Comparison of ENCODE assay signal across 17 cellular contexts in genomic region chr4:150116506-150116905, GRCh38. TPM values are rescaled to one million over a fixed set of nuclear protein-coding genes. Genes with fewer than 3 reads are reported as not detected.
A peak's percentile ranks its signal among the peaks of the same experiment; 100 is the strongest.
DNase-seq lines count a peak whose midpoint lies in the region; ATAC-seq and TF ChIP-seq lines count a peak whose summit lies in the region.
"Had no signal": no experiment of that assay in that cellular context is flagged by ENCODE, and none has a peak within 500 bp of the region (broad histone marks: within the 10 kb centered on the region; RNA-seq: fewer than 3 reads in every experiment).

No MANE protein-coding gene starts in this region.

- H3K27me3 ChIP-seq in dorsolateral prefrontal cortex (no peaks in the 10 kb centered on the region), mesenchymal stem cell (ENCODE audit: control insufficient read depth in 1 of 2, insufficient read depth in 1 of 2, low read length in 2 of 2) (no peaks in the 10 kb centered on the region), thoracic aorta (replicated peaks; ENCODE audit: insufficient read depth) (no peaks in the 10 kb centered on the region)
- H3K27me3 ChIP-seq: BLaER1 treated with 17β-estradiol and CSF1 and Interleukin-3, amounts not matched to agents 10 nM and 100 nM had no signal

- H3K36me3 ChIP-seq in mesenchymal stem cell (ENCODE audit: control insufficient read depth in 1 of 2, insufficient read depth in 2 of 2, low read depth in 1 of 2, low read length in 2 of 2) (no peaks in the 10 kb centered on the region), thoracic aorta (no peaks in the 10 kb centered on the region)

- no peak overlapping the region for H3K23ac ChIP-seq in mesenchymal stem cell (ENCODE audit: low read length in 2 of 2)

- no peak overlapping the region for H3K4me3 Mint-ChIP-seq in activated CD4-positive, alpha-beta T cell treated with anti-CD3 and anti-CD28 coated beads, Interleukin-2, amount 10 ng/mL, durations not matched to agents 7 days and 5 days
- H3K4me3 Mint-ChIP-seq: CD8-positive, alpha-beta memory T cell had no signal

- H3K14ac ChIP-seq in mesenchymal stem cell (ENCODE audit: low read length in 2 of 2) = no peak overlapping the region

- H2BK15ac ChIP-seq in mesenchymal stem cell (ENCODE audit: low read depth, poor library complexity, severe bottlenecking) = no peak overlapping the region

- peaks cover 7% of the 10 kb centered on the region for H3K27me3 Mint-ChIP-seq in activated CD4-positive, alpha-beta T cell treated with anti-CD3 and anti-CD28 coated beads, Interleukin-2, amount 10 ng/mL, durations not matched to agents 7 days and 5 days

- H3K4me1 Mint-ChIP-seq in activated CD4-positive, alpha-beta T cell treated with anti-CD3 and anti-CD28 coated beads, Interleukin-2, amount 10 ng/mL, durations not matched to agents 7 days and 5 days = no peaks in the 10 kb centered on the region
- H3K4me1 Mint-ChIP-seq: CD8-positive, alpha-beta memory T cell had no signal

- peaks cover 12% of the 10 kb centered on the region for H3K79me1 ChIP-seq in mesenchymal stem cell (replicated peaks; ENCODE audit: low read length, poor library complexity, severe bottlenecking)

- H2BK12ac ChIP-seq in mesenchymal stem cell (ENCODE audit: low read length in 2 of 2) = peak overlapping the region in 1 of 2 experiments; percentile 66

- POLR2A ChIA-PET in activated CD4-positive, alpha-beta T cell treated with anti-CD3 and anti-CD28 coated beads, Interleukin-2, amount 10 ng/mL, durations not matched to agents 7 days and 5 days (lab: Charles Lee) = no interaction called here

- no peak overlapping the region for H3K27ac Mint-ChIP-seq in activated CD4-positive, alpha-beta T cell treated with anti-CD3 and anti-CD28 coated beads, Interleukin-2, amount 10 ng/mL, durations not matched to agents 7 days and 5 days
- H3K27ac Mint-ChIP-seq: CD8-positive, alpha-beta memory T cell had no signal

- no peak overlapping the region for H2BK5ac ChIP-seq in mesenchymal stem cell (ENCODE audit: low read depth, low read length, poor library complexity, severe bottlenecking)

- H3K4me1 ChIP-seq in mesenchymal stem cell (ENCODE audit: control insufficient read depth, insufficient read depth, low read depth, low read length) = peaks cover 10% of the 10 kb centered on the region
- peaks cover 32 to 61% of the 10 kb centered on the region in 2 donors for H3K4me1 ChIP-seq in thoracic aorta (ENCODE audit: control insufficient read depth in 1 of 2, low read depth in 2 of 2)

- no peaks in the 10 kb centered on the region for H3K36me3 Mint-ChIP-seq in activated CD4-positive, alpha-beta T cell treated with anti-CD3 and anti-CD28 coated beads, Interleukin-2, amount 10 ng/mL, durations not matched to agents 7 days and 5 days (ENCODE audit: low read depth)
- H3K36me3 Mint-ChIP-seq: CD8-positive, alpha-beta memory T cell had no signal

- H3K27ac ChIP-seq in dorsolateral prefrontal cortex (peak overlapping the region in 31 of 59 donors; percentile 7 to 82 (median 35)), mesenchymal stem cell (ENCODE audit: low read length, poor library complexity, severe bottlenecking) (no peak overlapping the region), thoracic aorta (peak overlapping the region; percentile 8 to 62)
- H3K27ac ChIP-seq: BLaER1 treated with 17β-estradiol and CSF1 and Interleukin-3, amounts not matched to agents 10 nM and 100 nM had no signal

- H3K4me2 ChIP-seq in mesenchymal stem cell (ENCODE audit: low read length, poor library complexity, severe bottlenecking) = no peak overlapping the region
- H3K4me2 ChIP-seq: BLaER1 treated with 17β-estradiol and CSF1 and Interleukin-3, amounts not matched to agents 10 nM and 100 nM had no signal

- no peak overlapping the region for H3K4ac ChIP-seq in mesenchymal stem cell (ENCODE audit: low read depth in 1 of 2, low read length in 2 of 2)

- intact Hi-C loops in Right ventricle myocardium superior (cut with DNase I) (no loop called here), cardiac septum (cut with DNase I) (loop anchor here (5.0 kb wide), 1 partner anchor 39 kb away; the partner anchor contains the start of gene DCLK2), dorsolateral prefrontal cortex (cut with DNase I) (no loop called here)

- H3K4me3 ChIP-seq in dorsolateral prefrontal cortex (no peak overlapping the region), mesenchymal stem cell (ENCODE audit: insufficient read depth in 1 of 2, low read depth in 1 of 2, low read length in 2 of 2) (no peak overlapping the region), thoracic aorta (peak overlapping the region; percentile 16)
- H3K4me3 ChIP-seq: BLaER1 treated with 17β-estradiol and CSF1 and Interleukin-3, amounts not matched to agents 10 nM and 100 nM had no signal

- H2AFZ ChIP-seq in mesenchymal stem cell (ENCODE audit: low read depth, low read length) = no peak overlapping the region

- H2AK5ac ChIP-seq in mesenchymal stem cell (ENCODE audit: low read length, severe bottlenecking) = no peak overlapping the region

- H3K9me3 Mint-ChIP-seq in activated CD4-positive, alpha-beta T cell treated with anti-CD3 and anti-CD28 coated beads, Interleukin-2, amount 10 ng/mL, durations not matched to agents 7 days and 5 days = peaks cover 8% of the 10 kb centered on the region

- peak overlapping the region in 1 of 2 experiments; percentile 5 for H3K18ac ChIP-seq in mesenchymal stem cell (ENCODE audit: low read depth in 1 of 2, low read length in 2 of 2)

- H4K8ac ChIP-seq in mesenchymal stem cell (ENCODE audit: low read length) = peak overlapping the region; percentile 51

- peaks cover 7% of the 10 kb centered on the region for H3K9me3 ChIP-seq in mesenchymal stem cell (ENCODE audit: control insufficient read depth, low read length)
- peaks cover 6% of the 10 kb centered on the region for H3K9me3 ChIP-seq in thoracic aorta

- 98% methylated on average over 2 of the region's 2 CpGs for WGBS in mesenchymal stem cell

- peak overlapping the region; percentile 58 for H2BK120ac ChIP-seq in mesenchymal stem cell (ENCODE audit: low read depth, low read length)

- H4K91ac ChIP-seq in mesenchymal stem cell (ENCODE audit: low read length) = peak overlapping the region; percentile 82

- TF ChIP-seq CTCF in dorsolateral prefrontal cortex (IDR thresholded peaks at IDR 0.05 in 54 of 56, conservative IDR thresholded peaks at IDR 0.05 in 2 of 56; ENCODE audit: low read depth in 1 of 56, partially characterized antibody in 56 of 56) (no peak), thoracic aorta (IDR thresholded peaks at IDR 0.05) (no peak)

- DNase-seq in Right ventricle myocardium superior (no peak), cardiac septum (ENCODE audit: low spot score) (no peak), dorsolateral prefrontal cortex (no peak), mesenchymal stem cell (no peak), thoracic aorta (ENCODE audit: low spot score) (no peak), NCI-H2171 treated with DMSO at 0.1 percent for 48 hours (lab: John Stamatoyannopoulos, UW) (no peak), NCI-H2029 treated with DMSO at 0.1 percent for 48 hours (lab: John Stamatoyannopoulos, UW) (no peak)
- DNase-seq in activated CD4-positive, alpha-beta T cell treated with anti-CD3 and anti-CD28 coated beads, Interleukin-2, amount 10 ng/mL, durations not matched to agents 7 days and 5 days = no peak
- DNase-seq: CD8-positive, alpha-beta memory T cell; DND-41; GOT3; NCI-H1092; NCI-H146; NCI-H2081 treated with DMSO at 0.1 percent for 48 hours; NCI-H510A treated with DMSO at 0.1 percent for 48 hours; SHP77 treated with DMSO at 0.1 percent for 48 hours had no signal

- peak; percentile 75 for ATAC-seq in Right ventricle myocardium superior (ENCODE audit: poor library complexity)
- ATAC-seq in thoracic aorta (ENCODE audit: insufficient number of reproducible peaks, low FRiP score, low read depth) = peak; percentile 27

- no peak overlapping the region for H3K9ac ChIP-seq in mesenchymal stem cell (ENCODE audit: low read length)
- H3K9ac ChIP-seq: BLaER1 treated with 17β-estradiol and CSF1 and Interleukin-3, amounts not matched to agents 10 nM and 100 nM had no signal

- CTCF ChIA-PET in activated CD4-positive, alpha-beta T cell treated with anti-CD3 and anti-CD28 coated beads, Interleukin-2, amount 10 ng/mL, durations not matched to agents 7 days and 5 days (lab: Charles Lee) = no interaction called here

RNA-seq across cellular contexts. Expression of gene DCLK2, which starts 38.3 kb away (rescaled TPM):
- 19.9 TPM for total RNA-seq in Right ventricle myocardium superior
- total RNA-seq in cardiac septum = 32.6 TPM
- total RNA-seq in dorsolateral prefrontal cortex = 100 to 1,000 TPM in 15 of 120 experiments, 10 to 100 TPM in 105; 56.6 to 129 (median 86.3) TPM
- 11.5 TPM for polyA plus RNA-seq in mesenchymal stem cell (2013, experiment 1 of 2)
- polyA plus RNA-seq in mesenchymal stem cell (2013, experiment 2 of 2) = 11.2 TPM
- 10 to 100 TPM; 18.3 to 32.2 TPM for total RNA-seq in thoracic aorta
- not detected for total RNA-seq in activated CD4-positive, alpha-beta T cell treated with anti-CD3 and anti-CD28 coated beads, Interleukin-2, amount 10 ng/mL, durations not matched to agents 7 days and 5 days
- total RNA-seq: CD8-positive, alpha-beta memory T cell had no signal
- polyA plus RNA-seq: CD8-positive, alpha-beta memory T cell had no signal

Comparison
In these comparisons a context has a peak if more than half of its experiments do, and no peak if none do; other contexts are left out.
1. RNA of gene DCLK2, which starts 38.3 kb away (total RNA-seq): 56.6 to 129 TPM in dorsolateral prefrontal cortex, 32.6 TPM in cardiac septum (single experiment), 18.3 to 32.2 TPM in thoracic aorta and 19.9 TPM in Right ventricle myocardium superior (single experiment); not detected in activated CD4-positive, alpha-beta T cell treated with anti-CD3 and anti-CD28 coated beads, Interleukin-2, amount 10 ng/mL, durations not matched to agents 7 days and 5 days; every median in the first group is over 10 times any median in the second.